In genomic region chr4:9812530-9813340, GRCh38 we compare ENCODE assay signal across 11 cellular contexts. TPM values are rescaled to one million over a fixed set of nuclear protein-coding genes. Genes with fewer than 3 reads are reported as not detected.
A peak's percentile ranks its signal among the peaks of the same experiment; 100 is the strongest.
DNase-seq lines count a peak whose midpoint lies in the region; ATAC-seq, FAIRE-seq and TF ChIP-seq lines count a peak whose summit lies in the region.
"Had no signal": no experiment of that assay in that cellular context is flagged by ENCODE, and none has a peak within 500 bp of the region (broad histone marks: within the 10 kb centered on the region; RNA-seq: fewer than 3 reads in every experiment).

No MANE protein-coding gene starts in this region.

- H3K27me3 Mint-ChIP-seq in activated T-helper 17 cell treated with anti-CD3 and anti-CD28 coated beads, Interleukin-2, amount 50 U/mL, for 72 hours = peaks cover 26% of the 10 kb centered on the region
- peaks cover 8% of the 10 kb centered on the region for H3K27me3 Mint-ChIP-seq in nephron progenitor cell (ENCODE audit: low read depth, poor library complexity)

- no peak for TF ChIP-seq POLR2A in suprapubic skin (IDR thresholded peaks at IDR 0.05)

- H3K9me3 ChIP-seq in suprapubic skin (no peaks in the 10 kb centered on the region), kidney (ENCODE audit: control insufficient read depth in 1 of 2, low read length in 2 of 2) (no peaks in the 10 kb centered on the region)
- H3K9me3 ChIP-seq: thoracic aorta had no signal

- no peak for TF ChIP-seq CTCF in GM12865 (IDR thresholded peaks at IDR 0.05; ENCODE audit: insufficient read depth, low read depth, low read length, missing control alignments)
- no peak for TF ChIP-seq CTCF in suprapubic skin (IDR thresholded peaks at IDR 0.05)
- no peak for TF ChIP-seq CTCF in kidney (IDR thresholded peaks at IDR 0.05; ENCODE audit: borderline replicate concordance, extremely low read depth, insufficient read depth)
- TF ChIP-seq CTCF in nephron progenitor cell (IDR thresholded peaks at IDR 0.05) = no peak

- H3K4me1 ChIP-seq in suprapubic skin (peaks cover 8% of the 10 kb centered on the region), kidney (ENCODE audit: control insufficient read depth in 1 of 2, insufficient read depth in 1 of 2, low read depth in 1 of 2, low read length in 2 of 2) (no peaks in the 10 kb centered on the region)

- DNase-seq in GM12865 (ENCODE audit: low read depth) = peak; percentile 66
- no peak for DNase-seq in suprapubic skin (ENCODE audit: low spot score in 2 of 2)
- DNase-seq in GOT3 (lab: John Stamatoyannopoulos, UW) = no peak
- no peak for DNase-seq in kidney
- DNase-seq in nephron progenitor cell = no peak

- ATAC-seq in GM19452 (IDR thresholded peaks at IDR 0.05; ENCODE audit: unreplicated experiment) (peak; percentile 92), HG03103 (IDR thresholded peaks at IDR 0.05; ENCODE audit: low read depth, unreplicated experiment) (peak; percentile 85)
- peak; percentile 75 for ATAC-seq in activated T-helper 17 cell treated with anti-CD3 and anti-CD28 coated beads, Interleukin-2, amount 50 U/mL, for 72 hours (replicated peaks)
- ATAC-seq: K562 had no signal

- H3K27ac ChIP-seq in suprapubic skin (no peak overlapping the region), kidney (ENCODE audit: low read depth in 2 of 2, low read length in 2 of 2) (no peak overlapping the region)
- H3K27ac ChIP-seq: thoracic aorta had no signal

- H3K9me3 Mint-ChIP-seq in activated T-helper 17 cell treated with anti-CD3 and anti-CD28 coated beads, Interleukin-2, amount 50 U/mL, for 72 hours = no peaks in the 10 kb centered on the region
- H3K9me3 Mint-ChIP-seq in nephron progenitor cell = no peaks in the 10 kb centered on the region

- no peaks in the 10 kb centered on the region for H3K27me3 ChIP-seq in suprapubic skin

- WGBS in suprapubic skin = 43% methylated on average over 4 of the region's 4 CpGs

- H3K9ac ChIP-seq in kidney (ENCODE audit: low read length in 2 of 2) = no peak overlapping the region

- no peaks in the 10 kb centered on the region for H3K36me3 Mint-ChIP-seq in activated T-helper 17 cell treated with anti-CD3 and anti-CD28 coated beads, Interleukin-2, amount 50 U/mL, for 72 hours (ENCODE audit: low read depth)
- no peaks in the 10 kb centered on the region for H3K36me3 Mint-ChIP-seq in nephron progenitor cell (ENCODE audit: low read depth)

- H3K4me3 ChIP-seq in GM12865 (ENCODE audit: low read depth, low read length) (no peak overlapping the region), suprapubic skin (no peak overlapping the region), kidney (ENCODE audit: low read length in 2 of 2) (no peak overlapping the region)
- H3K4me3 ChIP-seq: K562, thoracic aorta had no signal

- H3K4me1 Mint-ChIP-seq in activated T-helper 17 cell treated with anti-CD3 and anti-CD28 coated beads, Interleukin-2, amount 50 U/mL, for 72 hours = no peaks in the 10 kb centered on the region
- peaks cover 24% of the 10 kb centered on the region for H3K4me1 Mint-ChIP-seq in nephron progenitor cell

- no peak for FAIRE-seq in kidney (lab: Jason Lieb, UNC)
- FAIRE-seq: K562 had no signal

- intact Hi-C loops in kidney (cut with DNase I) = no loop called here

- TF ChIP-seq EP300 in suprapubic skin (IDR thresholded peaks at IDR 0.05) = no peak

- no peaks in the 10 kb centered on the region for H3K36me3 ChIP-seq in suprapubic skin
- peaks cover 0 to 2% of the 10 kb centered on the region in 2 donors for H3K36me3 ChIP-seq in kidney (ENCODE audit: control insufficient read depth in 1 of 2, insufficient read depth in 2 of 2, low read length in 2 of 2)
- H3K36me3 ChIP-seq: thoracic aorta had no signal

- no peak overlapping the region for H3K4me3 Mint-ChIP-seq in activated T-helper 17 cell treated with anti-CD3 and anti-CD28 coated beads, Interleukin-2, amount 50 U/mL, for 72 hours
- no peak overlapping the region for H3K4me3 Mint-ChIP-seq in nephron progenitor cell

- no peak overlapping the region for H3K27ac Mint-ChIP-seq in activated T-helper 17 cell treated with anti-CD3 and anti-CD28 coated beads, Interleukin-2, amount 50 U/mL, for 72 hours
- H3K27ac Mint-ChIP-seq in nephron progenitor cell = no peak overlapping the region

RNA-seq across cellular contexts. Expression of gene DRD5, which starts 31.3 kb away (rescaled TPM):
- not detected for total RNA-seq in activated T-helper 17 cell treated with anti-CD3 and anti-CD28 coated beads, Interleukin-2, amount 50 U/mL, for 72 hours
- not detected for total RNA-seq in suprapubic skin
- not detected for total RNA-seq in kidney
- not detected for polyA plus RNA-seq in kidney (ENCODE audit: insufficient read depth, low read depth, low replicate concordance)
- total RNA-seq: K562; T-helper 2 cell treated with Interferon-gamma antibody and Interleukin-4, amounts not matched to agents 100 ng/mL and 5 ng/mL, for 36 hours; thoracic aorta had no signal
- polyA plus RNA-seq: K562 had no signal
